ENCODE assay signal across 13 cellular contexts in genomic region chr7:50147952-50148351, GRCh38. TPM values are rescaled to one million over a fixed set of nuclear protein-coding genes. Genes with fewer than 3 reads are reported as not detected.
DNase-seq lines count a peak whose midpoint lies in the region; ATAC-seq and TF ChIP-seq lines count a peak whose summit lies in the region.
"Had no signal": no experiment of that assay in that cellular context is flagged by ENCODE, and none has a peak within 500 bp of the region (broad histone marks: within the 10 kb centered on the region; RNA-seq: fewer than 3 reads in every experiment).

No MANE protein-coding gene starts in this region.

- no peaks in the 10 kb centered on the region for H3K9me3 Mint-ChIP-seq in memory B cell
- H3K9me3 Mint-ChIP-seq: nephron progenitor cell had no signal

- H3K27me3 Mint-ChIP-seq in memory B cell = no peaks in the 10 kb centered on the region

- H3K27ac ChIP-seq in PC-3 (ENCODE audit: low read length) = no peak overlapping the region
- H3K27ac ChIP-seq: A549, tibial nerve had no signal

- DNase-seq in activated CD4-positive, CD25-positive, alpha-beta regulatory T cell (lab: John Stamatoyannopoulos, UW) = no peak
- no peak for DNase-seq in memory B cell (ENCODE audit: low spot score in 2 of 2)
- DNase-seq in PC-3 = no peak
- DNase-seq in T1000 (lab: John Stamatoyannopoulos, UW) = no peak
- DNase-seq in head of caudate nucleus = no peak
- DNase-seq: nephron progenitor cell; stimulated activated CD4-positive, alpha-beta T cell treated with anti-CD3 and anti-CD28 coated beads, Interleukin-2, amount 100 ng/mL, for 48 hours had no signal

- H2AFZ ChIP-seq in PC-3 (ENCODE audit: low read length) = no peak overlapping the region

- no peaks in the 10 kb centered on the region for H3K4me1 ChIP-seq in PC-3 (ENCODE audit: insufficient read depth, low read length)
- H3K4me1 ChIP-seq: A549, HAP-1, tibial nerve had no signal

- H3K27me3 ChIP-seq in PC-3 (ENCODE audit: low read length) = peaks cover 10% of the 10 kb centered on the region
- H3K27me3 ChIP-seq: tibial nerve had no signal

- ATAC-seq in activated CD4-positive, CD25-positive, alpha-beta regulatory T cell treated with anti-CD3 and anti-CD28 coated beads, Interleukin-2, amount 50 U/mL, for 24 hours = peak; percentile 7 to 30
- ATAC-seq in GM21737 (IDR thresholded peaks at IDR 0.05; ENCODE audit: unreplicated experiment) (peak; percentile 21), HG03520 (IDR thresholded peaks at IDR 0.05; ENCODE audit: unreplicated experiment) (peak; percentile 12), memory B cell (ENCODE audit: low read depth) (peak; percentile 25), PC-3 (no peak)
- ATAC-seq: A549 had no signal

- H3K4me2 ChIP-seq in PC-3 (ENCODE audit: low read length) = no peak overlapping the region
- H3K4me2 ChIP-seq: A549 had no signal

- H3K4me3 ChIP-seq in PC-3 (ENCODE audit: low read length) = no peak overlapping the region
- H3K4me3 ChIP-seq: A549, HAP-1, tibial nerve had no signal

- H3K79me2 ChIP-seq in PC-3 (ENCODE audit: low read length) = no peaks in the 10 kb centered on the region

- H3K4me1 Mint-ChIP-seq in memory B cell = peaks cover 51% of the 10 kb centered on the region

- H3K36me3 Mint-ChIP-seq in memory B cell = no peaks in the 10 kb centered on the region

- CTCF ChIA-PET in PC-3 (lab: Charles Lee) = interaction anchor here (0.5 kb wide), 1 partner anchor 70 kb away, joined by 3 read pairs; no protein-coding TSS in a partner anchor

- H3K4me3 Mint-ChIP-seq in memory B cell = peak overlapping the region; percentile 27
- H3K4me3 Mint-ChIP-seq: nephron progenitor cell had no signal

- no peaks in the 10 kb centered on the region for H3K9me2 ChIP-seq in PC-3 (replicated peaks; ENCODE audit: low read length)

- POLR2A ChIA-PET in PC-3 (lab: Charles Lee; ENCODE audit: unreplicated experiment) = no interaction called here

- H3F3A ChIP-seq in PC-3 (ENCODE audit: low read length, unreplicated experiment) = no peaks in the 10 kb centered on the region

- no peaks in the 10 kb centered on the region for H3K36me3 ChIP-seq in PC-3 (ENCODE audit: low read depth, low read length)
- H3K36me3 ChIP-seq: HAP-1, tibial nerve had no signal

- H4K20me1 ChIP-seq in PC-3 (ENCODE audit: low read length) = no peaks in the 10 kb centered on the region

- no peaks in the 10 kb centered on the region for H3K9me3 ChIP-seq in PC-3 (ENCODE audit: low read length)
- H3K9me3 ChIP-seq: A549, HAP-1, tibial nerve had no signal

- H3K9ac ChIP-seq in PC-3 (ENCODE audit: low read length) = no peak overlapping the region

- intact Hi-C loops in PC-3 (cut with micrococcal nuclease) = no loop called here
- intact Hi-C loops in head of caudate nucleus (cut with DNase I) = no loop called here

- TF ChIP-seq CTCF in PC-3 (conservative IDR thresholded peaks at IDR 0.05; ENCODE audit: low read depth, low read length) = no peak

- peak overlapping the region; percentile 94 for H3K27ac Mint-ChIP-seq in memory B cell
- H3K27ac Mint-ChIP-seq: nephron progenitor cell had no signal

- no TSS peak for BruUV-seq in PC-3 (replicated peaks; lab: Mats Ljungman, UMichigan)

RNA-seq across cellular contexts. Expression of gene ZPBP, which starts 54.9 kb away (rescaled TPM):
- not detected in 2 replicates for total RNA-seq in PC-3 (2014; rRNA removed)
- total RNA-seq: tibial nerve had no signal
